Comparison of ENCODE assay signal across 15 cellular contexts in the genomic region with DNA sequence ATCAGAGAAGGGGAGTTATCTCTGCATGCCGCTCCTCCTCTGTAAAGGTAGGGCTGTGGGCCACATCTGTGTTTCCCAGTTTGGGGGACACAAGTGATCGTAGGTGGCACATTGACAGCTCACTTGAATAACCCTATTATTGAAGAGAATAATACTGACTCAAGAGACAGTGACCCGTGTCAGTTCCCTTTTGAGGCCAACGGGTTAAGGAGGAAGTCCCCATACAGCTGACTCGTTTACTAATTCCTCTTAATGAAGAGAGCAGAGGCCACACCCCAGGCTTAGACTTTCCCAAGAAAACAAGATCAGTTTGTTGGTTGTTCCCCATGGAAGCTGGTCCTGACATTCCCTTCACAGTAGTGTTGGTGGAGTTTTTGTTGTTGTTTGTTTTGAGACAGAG. TPM values are rescaled to one million over a fixed set of nuclear protein-coding genes. Genes with fewer than 3 reads are reported as not detected.
DNase-seq lines count a peak whose midpoint lies in the region; ATAC-seq and TF ChIP-seq lines count a peak whose summit lies in the region.
"Had no signal": no experiment of that assay in that cellular context is flagged by ENCODE, and none has a peak within 500 bp of the region (broad histone marks: within the 10 kb centered on the region; RNA-seq: fewer than 3 reads in every experiment).

No MANE protein-coding gene starts in this region.

- H3K9me3 ChIP-seq in sigmoid colon (no peaks in the 10 kb centered on the region), gastrocnemius medialis (no peaks in the 10 kb centered on the region)
- H3K9me3 ChIP-seq: HAP-1, ovary had no signal

- H3K27me3 ChIP-seq in sigmoid colon (no peaks in the 10 kb centered on the region), gastrocnemius medialis (no peaks in the 10 kb centered on the region)
- H3K27me3 ChIP-seq: ovary had no signal

- TF ChIP-seq POLR2A in sigmoid colon (IDR thresholded peaks at IDR 0.05) (no peak), gastrocnemius medialis (IDR thresholded peaks at IDR 0.05) (no peak)

- H3K4me3 ChIP-seq in sigmoid colon (no peak overlapping the region), gastrocnemius medialis (no peak overlapping the region)
- H3K4me3 ChIP-seq: HAP-1, ovary had no signal

- in situ Hi-C loops in gastrocnemius medialis (cut with MboI; ENCODE audit: low sequenced_read_pairs in 4 of 4), result no loop called here

- no peaks in the 10 kb centered on the region for H3K9me3 Mint-ChIP-seq in activated naive CD4-positive, alpha-beta T cell treated with anti-CD3 and anti-CD28 coated beads, Interleukin-2, amount 10 ng/mL, durations not matched to agents 7 days and 5 days
- no peaks in the 10 kb centered on the region for H3K9me3 Mint-ChIP-seq in activated naive CD4-positive, alpha-beta T cell treated with anti-CD3 and anti-CD28 coated beads, Interleukin-2, amount 50 U/mL, for 72 hours
- H3K9me3 Mint-ChIP-seq: brain had no signal

- no peaks in the 10 kb centered on the region for H3K27me3 Mint-ChIP-seq in activated naive CD4-positive, alpha-beta T cell treated with anti-CD3 and anti-CD28 coated beads, Interleukin-2, amount 10 ng/mL, durations not matched to agents 7 days and 5 days

- 56 to 69% methylated on average over 5 of the region's 5 CpGs for WGBS in sigmoid colon, 2 donors

- H3K4me1 ChIP-seq in sigmoid colon (no peaks in the 10 kb centered on the region), gastrocnemius medialis (no peaks in the 10 kb centered on the region)
- H3K4me1 ChIP-seq: HAP-1 had no signal

- H3K36me3 Mint-ChIP-seq in activated naive CD4-positive, alpha-beta T cell treated with anti-CD3 and anti-CD28 coated beads, Interleukin-2, amount 10 ng/mL, durations not matched to agents 7 days and 5 days, result peaks cover 84% of the 10 kb centered on the region
- peaks cover 47 to 76% of the 10 kb centered on the region in 2 donors for H3K36me3 Mint-ChIP-seq in activated naive CD4-positive, alpha-beta T cell treated with anti-CD3 and anti-CD28 coated beads, Interleukin-2, amount 50 U/mL, for 72 hours
- H3K36me3 Mint-ChIP-seq: brain had no signal

- peak overlapping the region in 3 of 4 donors; percentile 16 to 61 (median 52) for H3K27ac ChIP-seq in sigmoid colon
- H3K27ac ChIP-seq in gastrocnemius medialis, result no peak overlapping the region
- H3K27ac ChIP-seq: ovary had no signal

- H3K27ac Mint-ChIP-seq in activated naive CD4-positive, alpha-beta T cell treated with anti-CD3 and anti-CD28 coated beads, Interleukin-2, amount 10 ng/mL, durations not matched to agents 7 days and 5 days, result peak overlapping the region; percentile 49
- H3K27ac Mint-ChIP-seq in activated naive CD4-positive, alpha-beta T cell treated with anti-CD3 and anti-CD28 coated beads, Interleukin-2, amount 50 U/mL, for 72 hours, result peak overlapping the region; percentile 82 to 87
- H3K27ac Mint-ChIP-seq: brain had no signal

- intact Hi-C loops in sigmoid colon (cut with DNase I) (no loop called here), gastrocnemius medialis (cut with DNase I; ENCODE audit: low total_unique reads) (no loop called here)

- H3K4me3 Mint-ChIP-seq in activated naive CD4-positive, alpha-beta T cell treated with anti-CD3 and anti-CD28 coated beads, Interleukin-2, amount 10 ng/mL, durations not matched to agents 7 days and 5 days, result no peak overlapping the region
- H3K4me3 Mint-ChIP-seq: brain had no signal

- TF ChIP-seq EP300 in sigmoid colon (IDR thresholded peaks at IDR 0.05), result no peak

- TF ChIP-seq CTCF in sigmoid colon (IDR thresholded peaks at IDR 0.05) (no peak), gastrocnemius medialis (IDR thresholded peaks at IDR 0.05 in 4 of 5, conservative IDR thresholded peaks at IDR 0.05 in 1 of 5) (no peak)

- no peak for ATAC-seq in activated naive CD4-positive, alpha-beta T cell treated with anti-CD3 and anti-CD28 coated beads, Interleukin-2, amount 50 U/mL, for 72 hours
- ATAC-seq in HG02763 (IDR thresholded peaks at IDR 0.05; ENCODE audit: unreplicated experiment) (no peak), GM19023 (IDR thresholded peaks at IDR 0.05; ENCODE audit: unreplicated experiment) (no peak), gastrocnemius medialis (no peak)

- DNase-seq in activated naive CD4-positive, alpha-beta T cell treated with anti-CD3 and anti-CD28 coated beads, Interleukin-2, amount 10 ng/mL, durations not matched to agents 7 days and 5 days, result no peak
- DNase-seq in activated naive CD4-positive, alpha-beta T cell treated with Interleukin-2 at 50 U/mL for 16 hours, result no peak
- DNase-seq in MV-4-11 (lab: John Stamatoyannopoulos, UW), result peak; percentile 78
- no peak for DNase-seq in activated naive CD4-positive, alpha-beta T cell treated with anti-CD3 and anti-CD28 coated beads, Interleukin-2, amount 50 U/mL, for 72 hours (ENCODE audit: low spot score in 2 of 2)
- DNase-seq in sigmoid colon, result no peak
- DNase-seq in gastrocnemius medialis, result no peak
- DNase-seq: ACHN; mesendoderm; ovary; stimulated activated CD4-positive, alpha-beta T cell treated with anti-CD3 and anti-CD28 coated beads, Interleukin-12 subunit alpha, Interleukin-12 subunit beta, amount 100 ng/mL, for 4 hours; SW 1271 had no signal

- H3K4me1 Mint-ChIP-seq in activated naive CD4-positive, alpha-beta T cell treated with anti-CD3 and anti-CD28 coated beads, Interleukin-2, amount 10 ng/mL, durations not matched to agents 7 days and 5 days, result peaks cover 28% of the 10 kb centered on the region

- peaks cover 66 to 100% (median 95%) of the 10 kb centered on the region in 4 donors for H3K36me3 ChIP-seq in sigmoid colon
- peaks cover 0 to 24% of the 10 kb centered on the region in 2 donors for H3K36me3 ChIP-seq in gastrocnemius medialis
- H3K36me3 ChIP-seq: HAP-1, ovary had no signal

- CTCF ChIA-PET in activated naive CD4-positive, alpha-beta T cell treated with anti-CD3 and anti-CD28 coated beads, Interleukin-2, amount 10 ng/mL, durations not matched to agents 7 days and 5 days (lab: Charles Lee), result interaction anchor here (0.6 kb wide), 1 partner anchor 28 kb away, joined by 3 read pairs; no protein-coding TSS in a partner anchor

RNA-seq across cellular contexts. Expression of a gene that starts 33.0 kb away (rescaled TPM):
- 100 to 1,000 TPM; 166 to 218 TPM for total RNA-seq in activated naive CD4-positive, alpha-beta T cell treated with anti-CD3 and anti-CD28 coated beads, Interleukin-2, amount 50 U/mL, for 72 hours
- total RNA-seq in sigmoid colon, result 100 to 1,000 TPM in 2 of 4 donors, 10 to 100 TPM in 2; 54.6 to 177 (median 102) TPM
- polyA plus RNA-seq in sigmoid colon, result 100 to 1,000 TPM in 1 of 3 donors, 10 to 100 TPM in 2; 16.9 to 105 (median 19.8) TPM
- 1 to 10 TPM; 4.5 to 7.4 (median 6.5) TPM for total RNA-seq in gastrocnemius medialis

RNA-seq across cellular contexts. Expression of a gene that starts 55.2 kb away (rescaled TPM):
- total RNA-seq in activated naive CD4-positive, alpha-beta T cell treated with anti-CD3 and anti-CD28 coated beads, Interleukin-2, amount 50 U/mL, for 72 hours, result 100 to 1,000 TPM; 103 to 106 TPM
- under 1 TPM in 2 of 4 donors, not detected in 2; 0.27 to 0.28 TPM for total RNA-seq in sigmoid colon
- polyA plus RNA-seq in sigmoid colon, result 1 to 10 TPM in 1 of 3 donors, under 1 TPM in 2; under 0.01 to 7.9 (median 0.23) TPM
- under 1 TPM in 1 of 4 donors, not detected in 3; 0.15 TPM for total RNA-seq in gastrocnemius medialis

Comparison
In these comparisons a context has a peak if more than half of its experiments do, and no peak if none do; other contexts are left out.
1. H3K27ac ChIP-seq: peak in sigmoid colon (3 of 4); none in gastrocnemius medialis (0 of 4).
2. RNA of a gene that starts 33.0 kb away (total RNA-seq): 166 to 218 TPM in activated naive CD4-positive, alpha-beta T cell treated with anti-CD3 and anti-CD28 coated beads, Interleukin-2, amount 50 U/mL, for 72 hours and 54.6 to 177 TPM in sigmoid colon; 4.5 to 7.4 TPM in gastrocnemius medialis; every median in the first group is over 4 times any median in the second.
3. RNA of a gene that starts 55.2 kb away (total RNA-seq): 103 to 106 TPM in activated naive CD4-positive, alpha-beta T cell treated with anti-CD3 and anti-CD28 coated beads, Interleukin-2, amount 50 U/mL, for 72 hours; 0.27 to 0.28 TPM in sigmoid colon and 0.15 TPM in gastrocnemius medialis; every median in the first group is over 10 times any median in the second.